In the genomic region with DNA sequence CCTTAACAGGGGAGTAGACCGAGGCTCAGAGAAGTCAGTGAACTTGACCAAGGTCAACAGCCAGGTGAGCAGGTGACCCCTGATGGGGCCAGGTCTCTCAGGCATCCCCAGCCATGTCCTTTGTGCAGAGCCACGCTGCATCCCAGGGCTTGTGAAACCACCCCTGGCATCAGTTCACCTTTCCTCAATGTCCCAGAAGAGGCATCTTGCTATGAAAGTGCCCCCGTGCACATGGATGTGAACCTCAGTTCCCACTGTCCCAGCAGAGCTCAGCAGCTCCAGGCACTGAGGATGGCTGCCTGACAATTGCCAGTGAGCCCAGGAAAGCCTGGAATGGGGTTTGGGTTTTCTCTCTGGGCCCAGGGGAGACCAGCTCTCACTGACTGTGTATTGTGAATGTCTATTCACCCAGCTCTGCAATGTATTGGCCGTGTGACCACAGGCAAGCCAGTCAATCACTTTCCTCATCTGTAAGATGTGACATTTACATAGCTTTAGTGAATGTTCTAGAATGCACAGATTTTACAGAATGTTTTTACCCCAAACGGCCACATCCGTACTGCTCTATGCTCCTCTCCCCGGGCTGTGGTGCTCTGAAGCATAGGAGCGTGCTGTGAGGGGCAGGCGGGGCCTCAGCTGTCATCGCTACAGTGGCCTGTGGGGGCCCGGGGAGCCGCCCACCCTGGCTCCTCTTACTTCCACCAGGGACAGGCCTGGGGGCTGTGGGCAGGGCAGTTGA, we compare ENCODE assay signal across 1 cellular context.
TF ChIP-seq lines count a peak whose summit lies in the region.

No MANE protein-coding gene starts in this region.

TF ChIP-seq in K562, 482 proteins besides CTCF, POLR2A, EP300 and RAD21 (continued from another document):
- TF ChIP-seq, protein P1, sequence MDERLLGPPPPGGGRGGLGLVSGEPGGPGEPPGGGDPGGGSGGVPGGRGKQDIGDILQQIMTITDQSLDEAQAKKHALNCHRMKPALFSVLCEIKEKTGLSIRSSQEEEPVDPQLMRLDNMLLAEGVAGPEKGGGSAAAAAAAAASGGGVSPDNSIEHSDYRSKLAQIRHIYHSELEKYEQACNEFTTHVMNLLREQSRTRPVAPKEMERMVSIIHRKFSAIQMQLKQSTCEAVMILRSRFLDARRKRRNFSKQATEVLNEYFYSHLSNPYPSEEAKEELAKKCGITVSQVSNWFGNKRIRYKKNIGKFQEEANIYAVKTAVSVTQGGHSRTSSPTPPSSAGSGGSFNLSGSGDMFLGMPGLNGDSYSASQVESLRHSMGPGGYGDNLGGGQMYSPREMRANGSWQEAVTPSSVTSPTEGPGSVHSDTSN (CRISPR knock-in tag; IDR thresholded peaks at IDR 0.05; ENCODE audit: low read depth), result no peak
- TF ChIP-seq, protein P1 (tag; conservative IDR thresholded peaks at IDR 0.05; ENCODE audit: low read depth), result no peak
- no peak for TF ChIP-seq TFE3 (CRISPR knock-in tag; IDR thresholded peaks at IDR 0.05)
